19 cellular contexts compared by ENCODE assay signal in genomic region chr17:51006601-51007000, GRCh38.
A peak's percentile ranks its signal among the peaks of the same experiment; 100 is the strongest.
DNase-seq lines count a peak whose midpoint lies in the region; ATAC-seq and TF ChIP-seq lines count a peak whose summit lies in the region.
"Had no signal": no experiment of that assay in that cellular context is flagged by ENCODE, and none has a peak within 500 bp of the region (broad histone marks: within the 10 kb centered on the region; RNA-seq: fewer than 3 reads in every experiment).

No MANE protein-coding gene starts in this region.

- 90 to 100% methylated on average over 1 of the region's 1 CpG for WGBS in endodermal cell (ENCODE audit: insufficient coverage in 1 of 2, insufficient read length in 1 of 2), 2 experiments
- WGBS in urinary bladder = 99% methylated on average over 1 of the region's 1 CpG

- no peaks in the 10 kb centered on the region for H3K4me1 Mint-ChIP-seq in stimulated activated naive CD8-positive, alpha-beta T cell treated with anti-CD3 and anti-CD28 coated beads, Interleukin-15, Interleukin-2, amounts not matched to agents 100 ng/mL and 50 ng/mL, for 24 hours (ENCODE audit: low read depth)
- H3K4me1 Mint-ChIP-seq in endodermal cell (peaks cover 4% of the 10 kb centered on the region), nephron (no peaks in the 10 kb centered on the region)
- H3K4me1 Mint-ChIP-seq: activated naive CD8-positive, alpha-beta T cell treated with anti-CD3 and anti-CD28 coated beads, Interleukin-2, amount 10 ng/mL, durations not matched to agents 7 days and 5 days; GM23338 had no signal

- no peak for ATAC-seq in stimulated activated naive CD8-positive, alpha-beta T cell treated with anti-CD3 and anti-CD28 coated beads, Interleukin-15, Interleukin-2, amounts not matched to agents 100 U/mL and 50 U/mL, for 24 hours
- ATAC-seq in GM21367 (IDR thresholded peaks at IDR 0.05; ENCODE audit: unreplicated experiment) = no peak
- no peak for ATAC-seq in GM21381 (IDR thresholded peaks at IDR 0.05; ENCODE audit: unreplicated experiment)
- ATAC-seq: activated T-cell treated with anti-CD3 and anti-CD28 coated beads, Interleukin-2, amount 50 U/mL, for 4 hours; GM23338; SK-N-SH treated with all-trans-retinoic acid at 6 μM for 48 hours had no signal

- H3K4me3 Mint-ChIP-seq in stimulated activated naive CD8-positive, alpha-beta T cell treated with anti-CD3 and anti-CD28 coated beads, Interleukin-15, Interleukin-2, amounts not matched to agents 100 ng/mL and 50 ng/mL, for 24 hours = no peak overlapping the region
- H3K4me3 Mint-ChIP-seq in endodermal cell = no peak overlapping the region
- no peak overlapping the region for H3K4me3 Mint-ChIP-seq in nephron
- H3K4me3 Mint-ChIP-seq: activated naive CD8-positive, alpha-beta T cell treated with anti-CD3 and anti-CD28 coated beads, Interleukin-2, amount 10 ng/mL, durations not matched to agents 7 days and 5 days; activated T-cell treated with anti-CD3 and anti-CD28 coated beads, Interleukin-2, amount 50 U/mL, for 4 hours; GM23338 had no signal

- H3K27me3 ChIP-seq in endodermal cell (ENCODE audit: control insufficient read depth, insufficient read depth, low read length, poor library complexity, severe bottlenecking) = no peaks in the 10 kb centered on the region
- H3K27me3 ChIP-seq: neutrophil, vagina had no signal

- H3K36me3 ChIP-seq in endodermal cell (ENCODE audit: control insufficient read depth, insufficient read depth, low read length) (peaks cover 60% of the 10 kb centered on the region), urinary bladder (ENCODE audit: insufficient read depth) (peaks cover 5% of the 10 kb centered on the region)

- H3K27ac ChIP-seq in endodermal cell (ENCODE audit: low read depth, low read length) (peak overlapping the region; percentile 35), urinary bladder (ENCODE audit: low read depth) (peak overlapping the region; percentile 5)
- H3K27ac ChIP-seq: epithelial cell of prostate, vagina had no signal

- TF ChIP-seq CTCF in endodermal cell (conservative IDR thresholded peaks at IDR 0.05) = no peak
- TF ChIP-seq CTCF in nephron (IDR thresholded peaks at IDR 0.05; ENCODE audit: unreplicated experiment in 3 of 3) = no peak

- no peaks in the 10 kb centered on the region for H3K9me3 ChIP-seq in endodermal cell (ENCODE audit: control insufficient read depth, low read length)
- H3K9me3 ChIP-seq: neutrophil, vagina had no signal

- no peak for DNase-seq in stimulated activated naive CD8-positive, alpha-beta T cell treated with anti-CD3 and anti-CD28 coated beads, Interleukin-15, Interleukin-2, amounts not matched to agents 100 U/mL and 50 U/mL, for 24 hours
- DNase-seq in endodermal cell = no peak
- no peak for DNase-seq in stimulated activated CD4-positive, alpha-beta T cell treated with anti-CD3 and anti-CD28 coated beads, Interleukin-4, amount 100 ng/mL, for 24 hours
- DNase-seq: activated CD4-positive, alpha-beta T cell treated with anti-CD3 and anti-CD28 coated beads, Interleukin-2, amount 50 U/mL, for 4 hours; activated naive CD8-positive, alpha-beta T cell treated with anti-CD3 and anti-CD28 coated beads, Interleukin-2, amount 10 ng/mL, durations not matched to agents 7 days and 5 days; activated T-cell treated with anti-CD3 and anti-CD28 coated beads, Interleukin-2, amount 50 U/mL, for 4 hours; KBM-7; NCI-H1048; NCI-H774 had no signal

- peaks cover 21% of the 10 kb centered on the region for H3K36me3 Mint-ChIP-seq in stimulated activated naive CD8-positive, alpha-beta T cell treated with anti-CD3 and anti-CD28 coated beads, Interleukin-15, Interleukin-2, amounts not matched to agents 100 ng/mL and 50 ng/mL, for 24 hours (ENCODE audit: low read depth)
- H3K36me3 Mint-ChIP-seq in endodermal cell (ENCODE audit: low read depth) (peaks cover 23% of the 10 kb centered on the region), nephron (ENCODE audit: low read depth) (peaks cover 37% of the 10 kb centered on the region)

- H3K4me3 ChIP-seq in endodermal cell (ENCODE audit: low read length) (no peak overlapping the region), urinary bladder (ENCODE audit: low read depth, low read length) (no peak overlapping the region)
- H3K4me3 ChIP-seq: GM23338, vagina had no signal

- no peaks in the 10 kb centered on the region for H3K9me3 Mint-ChIP-seq in stimulated activated naive CD8-positive, alpha-beta T cell treated with anti-CD3 and anti-CD28 coated beads, Interleukin-15, Interleukin-2, amounts not matched to agents 100 ng/mL and 50 ng/mL, for 24 hours
- H3K9me3 Mint-ChIP-seq in endodermal cell (no peaks in the 10 kb centered on the region), nephron (no peaks in the 10 kb centered on the region)
- H3K9me3 Mint-ChIP-seq: activated naive CD8-positive, alpha-beta T cell treated with anti-CD3 and anti-CD28 coated beads, Interleukin-2, amount 10 ng/mL, durations not matched to agents 7 days and 5 days; activated T-cell treated with anti-CD3 and anti-CD28 coated beads, Interleukin-2, amount 50 U/mL, for 4 hours; GM23338 had no signal

- no peak overlapping the region for H3K9ac ChIP-seq in endodermal cell (ENCODE audit: extremely low read depth, low read length, poor library complexity, severe bottlenecking)

- H3K4me1 ChIP-seq in endodermal cell (ENCODE audit: control insufficient read depth, insufficient read depth, low read length) (no peaks in the 10 kb centered on the region), urinary bladder (ENCODE audit: insufficient read depth) (no peaks in the 10 kb centered on the region)
- H3K4me1 ChIP-seq: vagina had no signal

- peak overlapping the region; percentile 43 for H3K27ac Mint-ChIP-seq in stimulated activated naive CD8-positive, alpha-beta T cell treated with anti-CD3 and anti-CD28 coated beads, Interleukin-15, Interleukin-2, amounts not matched to agents 100 ng/mL and 50 ng/mL, for 24 hours
- H3K27ac Mint-ChIP-seq in endodermal cell (peak overlapping the region; percentile 14), nephron (peak overlapping the region in 2 of 3 experiments; percentile 22 to 61)
- H3K27ac Mint-ChIP-seq: activated naive CD8-positive, alpha-beta T cell treated with anti-CD3 and anti-CD28 coated beads, Interleukin-2, amount 10 ng/mL, durations not matched to agents 7 days and 5 days; GM23338 had no signal

- no peaks in the 10 kb centered on the region for H3K27me3 Mint-ChIP-seq in stimulated activated naive CD8-positive, alpha-beta T cell treated with anti-CD3 and anti-CD28 coated beads, Interleukin-15, Interleukin-2, amounts not matched to agents 100 ng/mL and 50 ng/mL, for 24 hours
- no peaks in the 10 kb centered on the region for H3K27me3 Mint-ChIP-seq in endodermal cell (ENCODE audit: insufficient read depth)
- no peaks in the 10 kb centered on the region for H3K27me3 Mint-ChIP-seq in nephron (ENCODE audit: low read depth)
- H3K27me3 Mint-ChIP-seq: activated naive CD8-positive, alpha-beta T cell treated with anti-CD3 and anti-CD28 coated beads, Interleukin-2, amount 10 ng/mL, durations not matched to agents 7 days and 5 days had no signal
